ENCODE assay signal across 24 cellular contexts in genomic region chr6:20353134-20353533, GRCh38. TPM values are rescaled to one million over a fixed set of nuclear protein-coding genes. Genes with fewer than 3 reads are reported as not detected.
A peak's percentile ranks its signal among the peaks of the same experiment; 100 is the strongest.
DNase-seq lines count a peak whose midpoint lies in the region; ATAC-seq, FAIRE-seq and TF ChIP-seq lines count a peak whose summit lies in the region.
"Had no signal": no experiment of that assay in that cellular context is flagged by ENCODE, and none has a peak within 500 bp of the region (broad histone marks: within the 10 kb centered on the region; RNA-seq: fewer than 3 reads in every experiment).

No MANE protein-coding gene starts in this region.

- WGBS in K562 (ENCODE audit: insufficient coverage, low coverage, missing lambda C conversion rate) = 38% methylated on average over 5 of the region's 5 CpGs
- WGBS in lung, 2 donors = 90 to 91% methylated on average over 5 of the region's 5 CpGs

- H3K4me1 Mint-ChIP-seq in activated CD4-positive, alpha-beta T cell treated with anti-CD3 and anti-CD28 coated beads, Interleukin-2, amount 10 ng/mL, durations not matched to agents 24 days and 14 days = peaks cover 11% of the 10 kb centered on the region
- H3K4me1 Mint-ChIP-seq: CD14-positive monocyte had no signal

- H3K4me2 ChIP-seq in HCT116 (ENCODE audit: low read length) (no peak overlapping the region), K562 (ENCODE audit: insufficient read depth, low read length) (no peak overlapping the region)
- H3K4me2 ChIP-seq: BLaER1 treated with 17β-estradiol and CSF1 and Interleukin-3, amounts not matched to agents 10 nM and 100 nM had no signal

- TF ChIP-seq EP300 in K562 (IDR thresholded peaks at IDR 0.05; ENCODE audit: low read length) = no peak

- BruUV-seq in HCT116 (replicated peaks; lab: Mats Ljungman, UMichigan) = no TSS peak
- BruUV-seq in K562 (replicated peaks; lab: Mats Ljungman, UMichigan) = no TSS peak

- H3K4me1 ChIP-seq in HCT116 (ENCODE audit: control insufficient read depth in 1 of 2, insufficient read depth in 2 of 2, low read length in 2 of 2) (no peaks in the 10 kb centered on the region), K562 (replicated peaks in 1 of 2; ENCODE audit: control insufficient read depth in 2 of 2, insufficient read depth in 2 of 2, low read length in 2 of 2) (peaks cover 0 to 12% of the 10 kb centered on the region in 2 experiments; a peak in 2 of 5 replicates), lung (ENCODE audit: control insufficient read depth in 2 of 2, insufficient read depth in 2 of 2, low read length in 2 of 2) (no peaks in the 10 kb centered on the region)
- H3K4me1 ChIP-seq: BE2C; BLaER1 treated with 17β-estradiol and CSF1 and Interleukin-3, amounts not matched to agents 10 nM and 100 nM had no signal

- no peak for FAIRE-seq in K562 (lab: Jason Lieb, UNC)
- FAIRE-seq: A204.1, D721Med, G401.6, GM12892 had no signal

- H3K27me3 Mint-ChIP-seq in activated CD4-positive, alpha-beta T cell treated with anti-CD3 and anti-CD28 coated beads, Interleukin-2, amount 10 ng/mL, durations not matched to agents 24 days and 14 days = no peaks in the 10 kb centered on the region
- H3K27me3 Mint-ChIP-seq: CD4-positive, alpha-beta T cell had no signal

- H3K27ac ChIP-seq in HCT116 (ENCODE audit: low read depth, low read length) (no peak overlapping the region), K562 (ENCODE audit: extremely low read depth, low read depth, low read length) (no peak overlapping the region), lung (ENCODE audit: low read depth in 1 of 2, low read length in 1 of 2) (no peak overlapping the region)
- H3K27ac ChIP-seq: 22Rv1; BLaER1 treated with 17β-estradiol and CSF1 and Interleukin-3, amounts not matched to agents 10 nM and 100 nM had no signal

- H3K36me3 ChIP-seq in HCT116 (ENCODE audit: control insufficient read depth in 1 of 2, insufficient read depth in 2 of 2, low read length in 2 of 2) (no peaks in the 10 kb centered on the region), K562 (ENCODE audit: control insufficient read depth, insufficient read depth, low read length) (no peaks in the 10 kb centered on the region), lung (ENCODE audit: control insufficient read depth in 2 of 2, insufficient read depth in 2 of 2, low read length in 2 of 2) (no peaks in the 10 kb centered on the region)
- H3K36me3 ChIP-seq: BE2C; BLaER1 treated with 17β-estradiol and CSF1 and Interleukin-3, amounts not matched to agents 10 nM and 100 nM had no signal

- RAD21 ChIA-PET in HCT116 (lab: Charles Lee; ENCODE audit: low non-redundant PET in 1 of 2, low total read pairs in 2 of 2, uncharacterized antibody in 2 of 2, unreplicated experiment in 2 of 2) = no interaction called here

- H3K27me3 ChIP-seq in HCT116 (ENCODE audit: insufficient read depth, low read length) (no peaks in the 10 kb centered on the region), K562 (ENCODE audit: control insufficient read depth in 2 of 2, insufficient read depth in 2 of 2, low read length in 2 of 2) (no peaks in the 10 kb centered on the region), lung (ENCODE audit: control insufficient read depth, insufficient read depth) (no peaks in the 10 kb centered on the region)
- H3K27me3 ChIP-seq: BE2C; BLaER1 treated with 17β-estradiol and CSF1 and Interleukin-3, amounts not matched to agents 10 nM and 100 nM had no signal

- H3K79me2 ChIP-seq in HCT116 (ENCODE audit: insufficient read depth, low read length) (no peaks in the 10 kb centered on the region), K562 (ENCODE audit: control insufficient read depth, insufficient read depth, low read length) (no peaks in the 10 kb centered on the region)

- CTCF ChIA-PET in HCT116 (lab: Charles Lee) = no interaction called here
- CTCF ChIA-PET in K562 (lab: Yijun Ruan, JAX; ENCODE audit: low intra/inter-chr PET ratio) = no interaction called here

- POLR2A ChIA-PET in HCT116 (lab: Charles Lee) (no interaction called here), K562 (lab: Yijun Ruan, JAX) (no interaction called here)

- TF ChIP-seq POLR2A in HCT116 (IDR thresholded peaks at IDR 0.05; ENCODE audit: borderline replicate concordance, extremely low read depth, insufficient read depth, insufficient read length) (no peak), K562 (conservative IDR thresholded peaks at IDR 0.05) (no peak)

- in situ Hi-C loops in K562 (cut with MboI) = no loop called here

- peaks cover 22% of the 10 kb centered on the region for H3K9me3 Mint-ChIP-seq in activated CD4-positive, alpha-beta T cell treated with anti-CD3 and anti-CD28 coated beads, Interleukin-2, amount 10 ng/mL, durations not matched to agents 24 days and 14 days

- H3K27ac Mint-ChIP-seq in activated CD4-positive, alpha-beta T cell treated with anti-CD3 and anti-CD28 coated beads, Interleukin-2, amount 10 ng/mL, durations not matched to agents 24 days and 14 days = no peak overlapping the region
- H3K27ac Mint-ChIP-seq: CD4-positive, alpha-beta T cell; HFFc6 had no signal

- TF ChIP-seq RAD21 in HCT116 (IDR thresholded peaks at IDR 0.05; ENCODE audit: low read depth) (no peak), K562 (CRISPR knock-in tag; conservative IDR thresholded peaks at IDR 0.05 in 1 of 2, IDR thresholded peaks at IDR 0.05 in 1 of 2) (no peak)

- H3K9ac ChIP-seq in HCT116 (ENCODE audit: low read length) (no peak overlapping the region), K562 (ENCODE audit: insufficient read depth in 1 of 2, low read depth in 2 of 2, low read length in 2 of 2) (no peak overlapping the region)
- H3K9ac ChIP-seq: BLaER1 treated with 17β-estradiol and CSF1 and Interleukin-3, amounts not matched to agents 10 nM and 100 nM had no signal

- DNase-seq in DMS53 (lab: John Stamatoyannopoulos, UW) = peak; percentile 18
- no peak for DNase-seq in DMS53 treated with DMSO at 0.1 percent for 48 hours (lab: John Stamatoyannopoulos, UW; ENCODE audit: unreplicated experiment)
- DNase-seq in HCT116 (ENCODE audit: low read depth, low spot score) = no peak
- no peak for DNase-seq in K562 (ENCODE audit: extremely low read depth in 1 of 4, low spot score in 3 of 4)
- no peak for DNase-seq in lung (ENCODE audit: low spot score)
- no peak for DNase-seq in activated CD4-positive, alpha-beta T cell treated with anti-CD3 and anti-CD28 coated beads, Interleukin-2, amount 10 ng/mL, durations not matched to agents 24 days and 14 days
- DNase-seq in NCI-H82 treated with DMSO at 0.1 percent for 48 hours (lab: John Stamatoyannopoulos, UW; ENCODE audit: unreplicated experiment) = no peak
- DNase-seq in Ammon's horn (ENCODE audit: low spot score) = no peak
- DNase-seq: BE2C; CD4-positive, alpha-beta T cell; CD8-positive, alpha-beta memory T cell; DMS 273 treated with DMSO at 0.1 percent for 48 hours; DND-41; GOT3; H7; HCEC 1CT; HFFc6 had no signal

- H4K20me1 ChIP-seq in HCT116 (ENCODE audit: insufficient read depth) = no peaks in the 10 kb centered on the region
- no peaks in the 10 kb centered on the region for H4K20me1 ChIP-seq in K562 (replicated peaks; ENCODE audit: control insufficient read depth, insufficient read depth, low read length)
- H4K20me1 ChIP-seq: BLaER1 treated with 17β-estradiol and CSF1 and Interleukin-3, amounts not matched to agents 10 nM and 100 nM had no signal

- intact Hi-C loops in HCT116 (cut with micrococcal nuclease) = no loop called here
- intact Hi-C loops in K562 (cut with micrococcal nuclease) = no loop called here
- intact Hi-C loops in activated CD4-positive, alpha-beta T cell treated with anti-CD3 and anti-CD28 coated beads, Interleukin-2, amount 10 ng/mL, durations not matched to agents 24 days and 14 days (cut with micrococcal nuclease) = no loop called here

- H3K4me3 ChIP-seq in HCT116 (replicated peaks in 1 of 2; ENCODE audit: low read depth in 1 of 2, low read length in 2 of 2) (no peak overlapping the region), K562 (no peak overlapping the region), lung (peak overlapping the region; percentile 8)
- H3K4me3 ChIP-seq: BLaER1 treated with 17β-estradiol and CSF1 and Interleukin-3, amounts not matched to agents 10 nM and 100 nM had no signal

- no peak overlapping the region for H3K4me3 Mint-ChIP-seq in activated CD4-positive, alpha-beta T cell treated with anti-CD3 and anti-CD28 coated beads, Interleukin-2, amount 10 ng/mL, durations not matched to agents 24 days and 14 days
- H3K4me3 Mint-ChIP-seq: CD14-positive monocyte; CD4-positive, alpha-beta T cell; CD8-positive, alpha-beta memory T cell; HFFc6 had no signal

- H2AFZ ChIP-seq in HCT116 (ENCODE audit: low read depth, low read length, poor library complexity, severe bottlenecking) = no peak overlapping the region
- H2AFZ ChIP-seq in K562 (ENCODE audit: low read depth, low read length) = no peak overlapping the region; the same call in 1 of the 2 replicates

- H3K9me2 ChIP-seq in HCT116 (ENCODE audit: insufficient read depth) = no peaks in the 10 kb centered on the region

- no peak for ATAC-seq in HCT116
- no peak for ATAC-seq in K562
- no peak for ATAC-seq in lung (ENCODE audit: insufficient read depth, low FRiP score)

- H3K36me3 Mint-ChIP-seq in activated CD4-positive, alpha-beta T cell treated with anti-CD3 and anti-CD28 coated beads, Interleukin-2, amount 10 ng/mL, durations not matched to agents 24 days and 14 days (ENCODE audit: low read depth) = peaks cover 8% of the 10 kb centered on the region

- no peaks in the 10 kb centered on the region for H3K9me1 ChIP-seq in K562 (ENCODE audit: control insufficient read depth, insufficient read depth, low read length)

- TF ChIP-seq CTCF in HCT116 (IDR thresholded peaks at IDR 0.05 in 2 of 3, conservative IDR thresholded peaks at IDR 0.05 in 1 of 3; ENCODE audit: borderline replicate concordance in 1 of 3, insufficient read depth in 1 of 3, low read depth in 2 of 3, low read length in 2 of 3) (no peak), K562 (IDR thresholded peaks at IDR 0.05 in 2 of 3, conservative IDR thresholded peaks at IDR 0.05 in 1 of 3; ENCODE audit: insufficient read depth in 2 of 3, low read depth in 1 of 3, low read length in 3 of 3) (no peak), lung (IDR thresholded peaks at IDR 0.05; ENCODE audit: control extremely low read depth, extremely low read depth) (no peak)

- H3K9me3 ChIP-seq in HCT116 (ENCODE audit: control insufficient read depth in 1 of 2, insufficient read depth in 1 of 2, low read depth in 1 of 2, low read length in 2 of 2) (peaks cover 0 to 6% of the 10 kb centered on the region in 2 experiments; a peak in 1 of 4 replicates), K562 (replicated peaks; ENCODE audit: control insufficient read depth, insufficient read depth, low read depth, low read length) (peaks cover 9% of the 10 kb centered on the region), lung (ENCODE audit: control insufficient read depth in 2 of 2, insufficient read depth in 1 of 2, low read length in 1 of 2) (peaks cover 0 to 8% of the 10 kb centered on the region in 2 donors)
- H3K9me3 ChIP-seq: BE2C had no signal

RNA-seq across cellular contexts. Expression of gene E2F3, which starts 48.5 kb away (rescaled TPM):
- total RNA-seq in HCT116 (2021; ENCODE audit: unreplicated experiment) (27.1 TPM), K562 (2014; rRNA removed) (11.1 and 13.2 TPM in 2 replicates), K562 (2014; rRNA removed; fragmentation: Illumina TruSeq; extraction: Trizol) (29.6 and 33.6 TPM in 2 replicates), K562 (2015; rRNA removed; fragmentation: Illumina TruSeq; extraction: Trizol) (25.9 and 26.5 TPM in 2 replicates), K562 (2021) (41.3 and 44.7 TPM in 2 replicates), lung (1 to 10 TPM; 6.0 to 9.3 TPM)
- polyA plus RNA-seq in HCT116 (2012) = 6.9 and 8.5 TPM in 2 replicates
- total RNA-seq in K562 (2011; cell fraction: chromatin; rRNA removed; ENCODE audit: low replicate concordance) = 24.9 and 55.4 TPM in 2 replicates
- 17.5 and 22.4 TPM in 2 replicates for total RNA-seq in K562 (2011; cell fraction: nucleolus; rRNA removed)
- 30.3 and 42.3 TPM in 2 replicates for total RNA-seq in K562 (2011; cell fraction: nucleoplasm; rRNA removed)
- polyA plus RNA-seq in K562 (2011; rRNA removed) (26.3 and 31.6 TPM in 2 replicates), K562 (2014; fragmentation: Illumina TruSeq; extraction: Trizol) (41.2 and 41.6 TPM in 2 replicates), K562 (2014; fragmentation: Nextera tagmentation; extraction: Ambion mirVana) (10 to 100 TPM; 11.8 to 14.8 TPM), K562 (2014; rRNA removed) (23.8 and 27.2 TPM in 2 replicates), lung (10 to 100 TPM in 1 of 2 donors, 1 to 10 TPM in 1; 4.1 to 13.3 TPM)
- 8.7 and 15.4 TPM in 2 replicates for polyA plus RNA-seq in K562 (2011; cell fraction: cytosol; rRNA removed)
- polyA plus RNA-seq in K562 (2011; cell fraction: nucleus; rRNA removed) = 40.0 and 46.3 TPM in 2 replicates
- 24.2 and 27.2 TPM in 2 replicates for polyA plus RNA-seq in K562 (2012)
- polyA minus RNA-seq in K562 (2011; rRNA and poly(A)+ RNA removed) = 26.4 and 27.4 TPM in 2 replicates
- 15.8 and 21.2 TPM in 2 replicates for polyA minus RNA-seq in K562 (2011; cell fraction: cytosol; rRNA and poly(A)+ RNA removed)
- polyA minus RNA-seq in K562 (2011; cell fraction: nucleus; rRNA and poly(A)+ RNA removed) = 12.7 and 14.9 TPM in 2 replicates
- 27.1 and 28.0 TPM in 2 replicates for total RNA-seq in activated CD4-positive, alpha-beta T cell treated with anti-CD3 and anti-CD28 coated beads, Interleukin-2, amount 10 ng/mL, durations not matched to agents 24 days and 14 days
